In genomic region chr15:56906766-56907165, GRCh38 we compare ENCODE assay signal across 19 cellular contexts. TPM values are rescaled to one million over a fixed set of nuclear protein-coding genes. Genes with fewer than 3 reads are reported as not detected.
DNase-seq lines count a peak whose midpoint lies in the region; ATAC-seq and TF ChIP-seq lines count a peak whose summit lies in the region.
"Had no signal": no experiment of that assay in that cellular context is flagged by ENCODE, and none has a peak within 500 bp of the region (broad histone marks: within the 10 kb centered on the region; RNA-seq: fewer than 3 reads in every experiment).

No MANE protein-coding gene starts in this region.

- H3K36me3 ChIP-seq in neural progenitor cell (no peaks in the 10 kb centered on the region), esophagus squamous epithelium (no peaks in the 10 kb centered on the region)
- H3K36me3 ChIP-seq: esophagus muscularis mucosa, neutrophil, uterus had no signal

- peaks cover 3% of the 10 kb centered on the region for H3K36me3 Mint-ChIP-seq in activated T-cell treated with anti-CD3 and anti-CD28 coated beads, Interleukin-2, amount 50 U/mL, for 4 hours (ENCODE audit: insufficient read depth)
- peaks cover 0 to 3% of the 10 kb centered on the region in 2 donors for H3K36me3 Mint-ChIP-seq in stimulated activated naive B cell treated with anti-CD40 and anti-IgM and Interleukin-4, amounts not matched to agents 10 μg/mL and 1 μg/mL and 100 μg/mL, for 72 hours
- H3K36me3 Mint-ChIP-seq in neural progenitor cell, result peaks cover 13% of the 10 kb centered on the region

- peak overlapping the region; percentile 64 for H3K4me3 Mint-ChIP-seq in activated T-cell treated with anti-CD3 and anti-CD28 coated beads, Interleukin-2, amount 50 U/mL, for 4 hours
- peak overlapping the region; percentile 54 to 68 for H3K4me3 Mint-ChIP-seq in stimulated activated naive B cell treated with anti-CD40 and anti-IgM and Interleukin-4, amounts not matched to agents 10 μg/mL and 1 μg/mL and 100 μg/mL, for 72 hours
- no peak overlapping the region for H3K4me3 Mint-ChIP-seq in neural progenitor cell
- H3K4me3 Mint-ChIP-seq: activated CD4-positive, alpha-beta T cell treated with anti-CD3 and anti-CD28 coated beads, Interleukin-2, amount 10 ng/mL, durations not matched to agents 7 days and 5 days had no signal

- H3K27ac ChIP-seq in RWPE1, result no peak overlapping the region
- peak overlapping the region; percentile 11 for H3K27ac ChIP-seq in epithelial cell of prostate
- H3K27ac ChIP-seq in neural progenitor cell, result no peak overlapping the region
- no peak overlapping the region for H3K27ac ChIP-seq in esophagus squamous epithelium
- H3K27ac ChIP-seq: esophagus muscularis mucosa, neutrophil, uterus had no signal

- POLR2A ChIA-PET in RWPE1 (lab: Yijun Ruan, JAX; ENCODE audit: low non-redundant PET), result no interaction called here

- H3K9me3 Mint-ChIP-seq in activated T-cell treated with anti-CD3 and anti-CD28 coated beads, Interleukin-2, amount 50 U/mL, for 4 hours, result no peaks in the 10 kb centered on the region
- peaks cover 0 to 4% of the 10 kb centered on the region in 2 donors for H3K9me3 Mint-ChIP-seq in stimulated activated naive B cell treated with anti-CD40 and anti-IgM and Interleukin-4, amounts not matched to agents 10 μg/mL and 1 μg/mL and 100 μg/mL, for 72 hours
- H3K9me3 Mint-ChIP-seq in neural progenitor cell, result peaks cover 14% of the 10 kb centered on the region
- H3K9me3 Mint-ChIP-seq: activated CD4-positive, alpha-beta T cell treated with anti-CD3 and anti-CD28 coated beads, Interleukin-2, amount 10 ng/mL, durations not matched to agents 7 days and 5 days; activated naive CD4-positive, alpha-beta T cell treated with anti-CD3 and anti-CD28 coated beads, Interleukin-2, amount 50 U/mL, for 72 hours had no signal

- CTCF ChIA-PET in RWPE1 (lab: Yijun Ruan, JAX), result interaction anchor here (0.6 kb wide), 1 partner anchor 20 kb away, joined by 3 read pairs; no protein-coding TSS in a partner anchor

- no peak overlapping the region for H3K4me2 ChIP-seq in neural progenitor cell

- H3K9me3 ChIP-seq in neural progenitor cell (ENCODE audit: low read depth), result no peaks in the 10 kb centered on the region
- H3K9me3 ChIP-seq in esophagus squamous epithelium, result no peaks in the 10 kb centered on the region
- H3K9me3 ChIP-seq: Caco-2, esophagus muscularis mucosa, neutrophil, uterus had no signal

- intact Hi-C loops in esophagus squamous epithelium (cut with DNase I), result no loop called here

- peak overlapping the region; percentile 44 for H3K27ac Mint-ChIP-seq in stimulated activated naive B cell treated with anti-CD40 and anti-IgM and Interleukin-4, amounts not matched to agents 10 μg/mL and 1 μg/mL and 100 μg/mL, for 72 hours
- no peak overlapping the region for H3K27ac Mint-ChIP-seq in neural progenitor cell
- H3K27ac Mint-ChIP-seq: activated CD4-positive, alpha-beta T cell treated with anti-CD3 and anti-CD28 coated beads, Interleukin-2, amount 10 ng/mL, durations not matched to agents 7 days and 5 days; activated naive CD4-positive, alpha-beta T cell treated with anti-CD3 and anti-CD28 coated beads, Interleukin-2, amount 50 U/mL, for 72 hours had no signal

- H3F3A ChIP-seq in neural progenitor cell (ENCODE audit: low read depth), result no peaks in the 10 kb centered on the region

- no peaks in the 10 kb centered on the region for H3K27me3 Mint-ChIP-seq in activated T-cell treated with anti-CD3 and anti-CD28 coated beads, Interleukin-2, amount 50 U/mL, for 4 hours (ENCODE audit: low read depth)
- no peaks in the 10 kb centered on the region for H3K27me3 Mint-ChIP-seq in stimulated activated naive B cell treated with anti-CD40 and anti-IgM and Interleukin-4, amounts not matched to agents 10 μg/mL and 1 μg/mL and 100 μg/mL, for 72 hours
- peaks cover 3% of the 10 kb centered on the region for H3K27me3 Mint-ChIP-seq in neural progenitor cell (ENCODE audit: insufficient read depth, low read depth)
- H3K27me3 Mint-ChIP-seq: activated CD4-positive, alpha-beta T cell treated with anti-CD3 and anti-CD28 coated beads, Interleukin-2, amount 10 ng/mL, durations not matched to agents 7 days and 5 days had no signal

- no peak overlapping the region for H3K9ac ChIP-seq in neural progenitor cell

- H3K4me3 ChIP-seq in neural progenitor cell (no peak overlapping the region), esophagus squamous epithelium (peak overlapping the region in 1 of 4 donors; percentile 43)
- H3K4me3 ChIP-seq: esophagus muscularis mucosa, uterus had no signal

- ATAC-seq in activated T-cell treated with anti-CD3 and anti-CD28 coated beads, Interleukin-2, amount 50 U/mL, for 4 hours, result no peak
- no peak for ATAC-seq in stimulated activated naive B cell treated with anti-CD40 and anti-IgM and Interleukin-4, amounts not matched to agents 10 μg/mL and 1 μg/mL and 100 μg/mL, for 72 hours (replicated peaks)
- ATAC-seq: activated naive CD4-positive, alpha-beta T cell treated with anti-CD3 and anti-CD28 coated beads, Interleukin-2, amount 50 U/mL, for 72 hours; SK-N-SH treated with all-trans-retinoic acid at 6 μM for 48 hours had no signal

- no peaks in the 10 kb centered on the region for H3K4me1 ChIP-seq in neural progenitor cell
- peaks cover 0 to 8% (median 5%) of the 10 kb centered on the region in 3 donors for H3K4me1 ChIP-seq in esophagus squamous epithelium
- H3K4me1 ChIP-seq: Caco-2, esophagus muscularis mucosa, uterus had no signal

- WGBS in esophagus squamous epithelium, 2 donors, result 20 to 32% methylated on average over 1 of the region's 1 CpG

- no peak for TF ChIP-seq CTCF in RWPE1 (conservative IDR thresholded peaks at IDR 0.05; ENCODE audit: low read depth)
- TF ChIP-seq CTCF in neural progenitor cell (IDR thresholded peaks at IDR 0.05), result no peak
- no peak for TF ChIP-seq CTCF in esophagus squamous epithelium (IDR thresholded peaks at IDR 0.05)

- no peak for TF ChIP-seq POLR2A in esophagus squamous epithelium (IDR thresholded peaks at IDR 0.05)

- H3K79me2 ChIP-seq in neural progenitor cell (ENCODE audit: low read depth), result no peaks in the 10 kb centered on the region

- H3K27me3 ChIP-seq in neural progenitor cell (no peaks in the 10 kb centered on the region), esophagus squamous epithelium (no peaks in the 10 kb centered on the region)
- H3K27me3 ChIP-seq: esophagus muscularis mucosa, neutrophil, uterus had no signal

- no peak for DNase-seq in activated T-cell treated with anti-CD3 and anti-CD28 coated beads, Interleukin-2, amount 50 U/mL, for 4 hours
- DNase-seq in activated T-cell treated with anti-CD3 and anti-CD28 coated beads, Interleukin-2, amount 50 U/mL, for 1 hour, result no peak
- DNase-seq in RWPE1 (ENCODE audit: low spot score) (peak; percentile 30), epithelial cell of prostate (ENCODE audit: low read depth, low spot score) (no peak), neural progenitor cell (ENCODE audit: low spot score) (no peak), esophagus squamous epithelium (lab: John Stamatoyannopoulos, UW) (no peak)
- DNase-seq in stimulated activated naive B cell treated with anti-CD40 and anti-IgM and Interleukin-4, amounts not matched to agents 10 μg/mL and 1 μg/mL and 100 μg/mL, for 72 hours, result no peak
- DNase-seq in stimulated activated CD4-positive, alpha-beta T cell treated with anti-CD3 and anti-CD28 coated beads, Interleukin-2, amount 100 ng/mL, for 48 hours, result no peak
- DNase-seq: activated CD4-positive, alpha-beta T cell treated with anti-CD3 and anti-CD28 coated beads, Interleukin-2, amount 10 ng/mL, durations not matched to agents 7 days and 5 days; activated T-cell treated with anti-CD3 and anti-CD28 coated beads, Interleukin-2, amount 50 U/mL, for 48 hours; Caco-2; mesendoderm; NCI-H1048; NCI-H69; uterus had no signal

- no peaks in the 10 kb centered on the region for H4K20me1 ChIP-seq in neural progenitor cell (ENCODE audit: low read depth)

- H2AFZ ChIP-seq in neural progenitor cell (replicated peaks), result no peak overlapping the region

- peaks cover 9% of the 10 kb centered on the region for H3K4me1 Mint-ChIP-seq in activated T-cell treated with anti-CD3 and anti-CD28 coated beads, Interleukin-2, amount 50 U/mL, for 4 hours (ENCODE audit: low read depth)
- peaks cover 5 to 6% of the 10 kb centered on the region in 2 donors for H3K4me1 Mint-ChIP-seq in stimulated activated naive B cell treated with anti-CD40 and anti-IgM and Interleukin-4, amounts not matched to agents 10 μg/mL and 1 μg/mL and 100 μg/mL, for 72 hours
- H3K4me1 Mint-ChIP-seq in neural progenitor cell, result no peaks in the 10 kb centered on the region

RNA-seq across cellular contexts. Expression of gene TCF12, which starts 11.7 kb away (rescaled TPM):
- total RNA-seq in activated T-cell treated with anti-CD3 and anti-CD28 coated beads, Interleukin-2, amount 50 U/mL, for 4 hours, result 10 to 100 TPM; 49.3 to 71.3 (median 63.5) TPM
- total RNA-seq in neural progenitor cell (ENCODE audit: low replicate concordance), result 130 and 149 TPM in 2 replicates
- total RNA-seq in esophagus squamous epithelium, result 10 to 100 TPM; 28.5 to 90.4 (median 51.3) TPM
